In genomic region chr1:26529655-26530539, GRCh38 we compare ENCODE assay signal across 8 cellular contexts. TPM values are rescaled to one million over a fixed set of nuclear protein-coding genes. Genes with fewer than 3 reads are reported as not detected.
DNase-seq lines count a peak whose midpoint lies in the region; ATAC-seq and TF ChIP-seq lines count a peak whose summit lies in the region.

Gene RPS6KA1 (plus strand): TSS chr1:26529761. CDS start chr1:26529921, 160 bp downstream.

- H3K27ac Mint-ChIP-seq in CD14-positive monocyte, result peak within 1 kb of the TSS; percentile 56 to 86 (median 74)
- H3K27ac Mint-ChIP-seq in stimulated activated memory B cell treated with anti-CD40 and anti-IgM and Interleukin-4, amounts not matched to agents 10 μg/mL and 1 μg/mL and 100 μg/mL, for 72 hours, result peak within 1 kb of the TSS; percentile 87

- no peaks in the 10 kb centered on the region for H3K36me3 ChIP-seq in mucosa of rectum (ENCODE audit: control insufficient read depth in 2 of 2, insufficient read depth in 2 of 2, low read length in 2 of 2)

- H3K4me1 Mint-ChIP-seq in CD14-positive monocyte, result peaks cover 25% of the 10 kb centered on the region
- H3K4me1 Mint-ChIP-seq in stimulated activated memory B cell treated with anti-CD40 and anti-IgM and Interleukin-4, amounts not matched to agents 10 μg/mL and 1 μg/mL and 100 μg/mL, for 72 hours, result peaks cover 40% of the 10 kb centered on the region

- H3K9ac ChIP-seq in mucosa of rectum (ENCODE audit: low read depth in 1 of 2, low read length in 2 of 2), result peak within 1 kb of the TSS; percentile 96 to 98

- peak within 1 kb of the TSS; percentile 96 to 97 for H3K27ac ChIP-seq in mucosa of rectum (ENCODE audit: low read depth in 2 of 2, low read length in 2 of 2)

- peaks cover 0 to 3% (median 0%) of the 10 kb centered on the region in 7 donors for H3K9me3 Mint-ChIP-seq in CD14-positive monocyte
- H3K9me3 Mint-ChIP-seq in stimulated activated memory B cell treated with anti-CD40 and anti-IgM and Interleukin-4, amounts not matched to agents 10 μg/mL and 1 μg/mL and 100 μg/mL, for 72 hours, result no peaks in the 10 kb centered on the region

- ATAC-seq in HG03432 (IDR thresholded peaks at IDR 0.05; ENCODE audit: unreplicated experiment), result peak; percentile 80
- peak; percentile 94 for ATAC-seq in stimulated activated memory B cell treated with anti-CD40 and anti-IgM and Interleukin-4, amounts not matched to agents 10 μg/mL and 1 μg/mL and 100 μg/mL, for 72 hours

- intact Hi-C loops in CD14-positive monocyte (cut with micrococcal nuclease), result no loop called here

- H3K9me3 ChIP-seq in mucosa of rectum (ENCODE audit: control insufficient read depth in 2 of 2, low read length in 2 of 2), result no peaks in the 10 kb centered on the region

- DNase-seq in CD14-positive monocyte (ENCODE audit: low spot score) (no peak), GM19238 (ENCODE audit: insufficient read length, low spot score) (peak; percentile 96), NOMO-1 treated with dmso at 0.1 percent for 144 hours (lab: John Stamatoyannopoulos, UW; ENCODE audit: unreplicated experiment) (peak; percentile 25), activated T-cell treated with anti-CD3 and anti-CD28 coated beads for 4 hours (peak; percentile 45), epithelial cell of proximal tubule (ENCODE audit: low read depth) (no peak)

- peak within 1 kb of the TSS; percentile 85 to 92 for H3K4me3 Mint-ChIP-seq in CD14-positive monocyte
- peak within 1 kb of the TSS; percentile 93 for H3K4me3 Mint-ChIP-seq in stimulated activated memory B cell treated with anti-CD40 and anti-IgM and Interleukin-4, amounts not matched to agents 10 μg/mL and 1 μg/mL and 100 μg/mL, for 72 hours

- peaks cover 6 to 11% (median 7%) of the 10 kb centered on the region in 3 donors for H3K27me3 Mint-ChIP-seq in CD14-positive monocyte (ENCODE audit: low read depth in 3 of 3)
- H3K27me3 Mint-ChIP-seq in stimulated activated memory B cell treated with anti-CD40 and anti-IgM and Interleukin-4, amounts not matched to agents 10 μg/mL and 1 μg/mL and 100 μg/mL, for 72 hours, result no peaks in the 10 kb centered on the region

- no peaks in the 10 kb centered on the region for H3K36me3 Mint-ChIP-seq in CD14-positive monocyte
- H3K36me3 Mint-ChIP-seq in stimulated activated memory B cell treated with anti-CD40 and anti-IgM and Interleukin-4, amounts not matched to agents 10 μg/mL and 1 μg/mL and 100 μg/mL, for 72 hours, result no peaks in the 10 kb centered on the region

- TF ChIP-seq CTCF in CD14-positive monocyte (IDR thresholded peaks at IDR 0.05), result no peak
- peak; percentile 24 for TF ChIP-seq CTCF in epithelial cell of proximal tubule (conservative IDR thresholded peaks at IDR 0.05; ENCODE audit: low read depth, low read length)

- H3K4me3 ChIP-seq in epithelial cell of proximal tubule (ENCODE audit: low read depth, low read length) (peak within 1 kb of the TSS; percentile 97), mucosa of rectum (ENCODE audit: low read length in 2 of 2) (peak within 1 kb of the TSS; percentile 92 to 98)

- H3K27me3 ChIP-seq in mucosa of rectum (ENCODE audit: control insufficient read depth in 2 of 2, insufficient read depth in 2 of 2, low read length in 2 of 2), result peaks cover 0 to under 1% of the 10 kb centered on the region in 2 donors

- H3K4me1 ChIP-seq in mucosa of rectum (ENCODE audit: control insufficient read depth in 2 of 2, insufficient read depth in 2 of 2, low read length in 2 of 2), result peaks cover 44 to 48% of the 10 kb centered on the region in 2 donors

RNA-seq across cellular contexts. Expression of gene RPS6KA1, which starts in this region (rescaled TPM):
- polyA plus RNA-seq in CD14-positive monocyte, result 100 to 1,000 TPM; 188 to 189 TPM
- 63.8 and 66.5 TPM in 2 replicates for total RNA-seq in epithelial cell of proximal tubule

Comparison
In these comparisons a context has a peak if more than half of its experiments do, and no peak if none do; other contexts are left out.
1. DNase-seq: peak in GM19238 (single experiment), NOMO-1 treated with dmso at 0.1 percent for 144 hours (single experiment) and activated T-cell treated with anti-CD3 and anti-CD28 coated beads for 4 hours (single experiment); none in CD14-positive monocyte (single experiment) and epithelial cell of proximal tubule (single experiment).